1 cellular context compared by ENCODE assay signal in genomic region chr1:117629625-117630422, GRCh38.
TF ChIP-seq lines count a peak whose summit lies in the region.

No MANE protein-coding gene starts in this region.

TF ChIP-seq in K562, 482 proteins besides CTCF, POLR2A, EP300 and RAD21:
- no peak for TF ChIP-seq BDP1 (IDR thresholded peaks at IDR 0.05; ENCODE audit: insufficient read depth, insufficient read length)
- no peak for TF ChIP-seq SRF (CRISPR knock-in tag; IDR thresholded peaks at IDR 0.05)
- TF ChIP-seq, protein P1, sequence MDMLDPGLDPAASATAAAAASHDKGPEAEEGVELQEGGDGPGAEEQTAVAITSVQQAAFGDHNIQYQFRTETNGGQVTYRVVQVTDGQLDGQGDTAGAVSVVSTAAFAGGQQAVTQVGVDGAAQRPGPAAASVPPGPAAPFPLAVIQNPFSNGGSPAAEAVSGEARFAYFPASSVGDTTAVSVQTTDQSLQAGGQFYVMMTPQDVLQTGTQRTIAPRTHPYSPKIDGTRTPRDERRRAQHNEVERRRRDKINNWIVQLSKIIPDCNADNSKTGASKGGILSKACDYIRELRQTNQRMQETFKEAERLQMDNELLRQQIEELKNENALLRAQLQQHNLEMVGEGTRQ (CRISPR knock-in tag; IDR thresholded peaks at IDR 0.05) = 0 out of 2 replicates have a peak, but pooled peaks have one; percentile 10
- no peak for TF ChIP-seq MEIS2 (IDR thresholded peaks at IDR 0.05; ENCODE audit: partially characterized antibody)
- TF ChIP-seq DMBX1 (CRISPR knock-in tag; IDR thresholded peaks at IDR 0.05; ENCODE audit: borderline replicate concordance) = no peak
